In genomic region chr1:203026666-203027663, GRCh38 we compare ENCODE assay signal across 8 cellular contexts. TPM values are rescaled to one million over a fixed set of nuclear protein-coding genes. Genes with fewer than 3 reads are reported as not detected.
A peak's percentile ranks its signal among the peaks of the same experiment; 100 is the strongest.
DNase-seq lines count a peak whose midpoint lies in the region; ATAC-seq and TF ChIP-seq lines count a peak whose summit lies in the region.

No MANE protein-coding gene starts in this region.

- DNase-seq in AG09309 (ENCODE audit: low read depth) (no peak), epithelial cell of esophagus (ENCODE audit: low read depth) (no peak), neural progenitor cell (ENCODE audit: low spot score) (no peak), NCI-H510A treated with DMSO at 0.1 percent for 48 hours (lab: John Stamatoyannopoulos, UW) (no peak), OCI-M1 (lab: John Stamatoyannopoulos, UW) (no peak), epidermal melanocyte (ENCODE audit: insufficient read length, low spot score) (no peak)

- H3K4me3 Mint-ChIP-seq in neural progenitor cell: peak overlapping the region; percentile 84

- no peaks in the 10 kb centered on the region for H3K9me3 ChIP-seq in OCI-LY1 (ENCODE audit: low read length)
- H3K9me3 ChIP-seq in neural progenitor cell (ENCODE audit: low read depth): no peaks in the 10 kb centered on the region

- H3K4me2 ChIP-seq in OCI-LY1 (ENCODE audit: low read length): peak overlapping the region; percentile 73
- H3K4me2 ChIP-seq in neural progenitor cell: peak overlapping the region; percentile 88

- peaks cover 15% of the 10 kb centered on the region for H3K36me3 Mint-ChIP-seq in neural progenitor cell

- H3K9ac ChIP-seq in OCI-LY1 (ENCODE audit: low read length) (peak overlapping the region; percentile 47; the same call in 1 of the 2 replicates), neural progenitor cell (peak overlapping the region; percentile 7)

- peak overlapping the region; percentile 15 for H3K27ac Mint-ChIP-seq in neural progenitor cell

- H3F3A ChIP-seq in OCI-LY1 (ENCODE audit: insufficient read depth, low read length): no peaks in the 10 kb centered on the region
- peaks cover 25% of the 10 kb centered on the region for H3F3A ChIP-seq in neural progenitor cell (ENCODE audit: low read depth)

- H3K9me3 Mint-ChIP-seq in neural progenitor cell: no peaks in the 10 kb centered on the region

- H4K20me1 ChIP-seq in OCI-LY1 (ENCODE audit: insufficient read depth, low read length): no peaks in the 10 kb centered on the region
- peaks cover 17% of the 10 kb centered on the region for H4K20me1 ChIP-seq in neural progenitor cell (ENCODE audit: low read depth)

- peaks cover 22% of the 10 kb centered on the region for H3K4me1 Mint-ChIP-seq in neural progenitor cell

- H3K9me2 ChIP-seq in OCI-LY1 (ENCODE audit: low read depth, low read length): no peaks in the 10 kb centered on the region

- H3K79me2 ChIP-seq in OCI-LY1 (ENCODE audit: insufficient read depth, low read length) (no peaks in the 10 kb centered on the region), neural progenitor cell (ENCODE audit: low read depth) (no peaks in the 10 kb centered on the region)

- H2AFZ ChIP-seq in OCI-LY1 (ENCODE audit: low read length) (no peak overlapping the region), neural progenitor cell (replicated peaks) (peak overlapping the region; percentile 75)

- peaks cover 14% of the 10 kb centered on the region for H3K27me3 Mint-ChIP-seq in neural progenitor cell (ENCODE audit: insufficient read depth, low read depth)

- peak overlapping the region; percentile 62 for H3K4me3 ChIP-seq in AG09309 (ENCODE audit: control insufficient read depth, low read depth, low read length)
- H3K4me3 ChIP-seq in OCI-LY1 (ENCODE audit: low read depth, low read length, poor library complexity, severe bottlenecking): peak overlapping the region; percentile 60
- peak overlapping the region; percentile 78 for H3K4me3 ChIP-seq in epithelial cell of esophagus (ENCODE audit: low read length)
- H3K4me3 ChIP-seq in neural progenitor cell: peak overlapping the region; percentile 68

- H3K27me3 ChIP-seq in OCI-LY1 (ENCODE audit: insufficient read depth, low read length) (no peaks in the 10 kb centered on the region), neural progenitor cell (peaks cover 38% of the 10 kb centered on the region)

- H3K4me1 ChIP-seq in OCI-LY1 (ENCODE audit: insufficient read depth, low read length, severe bottlenecking): peaks cover 9% of the 10 kb centered on the region
- H3K4me1 ChIP-seq in neural progenitor cell: peaks cover 11% of the 10 kb centered on the region

- ATAC-seq in GM21381 (IDR thresholded peaks at IDR 0.05; ENCODE audit: unreplicated experiment): peak; percentile 13

- H3K27ac ChIP-seq in OCI-LY1 (ENCODE audit: low read depth, low read length, poor library complexity, severe bottlenecking) (no peak overlapping the region), neural progenitor cell (no peak overlapping the region)

- H3K36me3 ChIP-seq in OCI-LY1 (ENCODE audit: insufficient read depth, low read length) (peaks cover 34% of the 10 kb centered on the region), neural progenitor cell (peaks cover 7% of the 10 kb centered on the region)

- TF ChIP-seq CTCF in AG09309 (IDR thresholded peaks at IDR 0.05; ENCODE audit: control insufficient read depth, insufficient read depth, low read depth, low read length, missing control alignments) (no peak), OCI-LY1 (IDR thresholded peaks at IDR 0.05; ENCODE audit: low read length) (no peak), epithelial cell of esophagus (IDR thresholded peaks at IDR 0.05; ENCODE audit: insufficient read depth, low read depth, low read length, missing control alignments) (no peak), neural progenitor cell (IDR thresholded peaks at IDR 0.05) (peak; percentile 31)

RNA-seq across cellular contexts. Expression of gene PPFIA4, which starts 0.7 kb away (rescaled TPM):
- total RNA-seq in neural progenitor cell (ENCODE audit: low replicate concordance): 21.5 and 23.5 TPM in 2 replicates

RNA-seq across cellular contexts. Expression of gene TMEM183A, which starts 19.8 kb away (rescaled TPM):
- 92.4 and 111 TPM in 2 replicates for total RNA-seq in neural progenitor cell (ENCODE audit: low replicate concordance)

RNA-seq across cellular contexts. Expression of gene MYOG, which starts 58.8 kb away (rescaled TPM):
- not detected in 2 replicates for total RNA-seq in neural progenitor cell (ENCODE audit: low replicate concordance)

RNA-seq across cellular contexts. Expression of gene CYB5R1, which starts 59.9 kb away (rescaled TPM):
- 12.6 and 19.7 TPM in 2 replicates for total RNA-seq in neural progenitor cell (ENCODE audit: low replicate concordance)
